In the genomic region with DNA sequence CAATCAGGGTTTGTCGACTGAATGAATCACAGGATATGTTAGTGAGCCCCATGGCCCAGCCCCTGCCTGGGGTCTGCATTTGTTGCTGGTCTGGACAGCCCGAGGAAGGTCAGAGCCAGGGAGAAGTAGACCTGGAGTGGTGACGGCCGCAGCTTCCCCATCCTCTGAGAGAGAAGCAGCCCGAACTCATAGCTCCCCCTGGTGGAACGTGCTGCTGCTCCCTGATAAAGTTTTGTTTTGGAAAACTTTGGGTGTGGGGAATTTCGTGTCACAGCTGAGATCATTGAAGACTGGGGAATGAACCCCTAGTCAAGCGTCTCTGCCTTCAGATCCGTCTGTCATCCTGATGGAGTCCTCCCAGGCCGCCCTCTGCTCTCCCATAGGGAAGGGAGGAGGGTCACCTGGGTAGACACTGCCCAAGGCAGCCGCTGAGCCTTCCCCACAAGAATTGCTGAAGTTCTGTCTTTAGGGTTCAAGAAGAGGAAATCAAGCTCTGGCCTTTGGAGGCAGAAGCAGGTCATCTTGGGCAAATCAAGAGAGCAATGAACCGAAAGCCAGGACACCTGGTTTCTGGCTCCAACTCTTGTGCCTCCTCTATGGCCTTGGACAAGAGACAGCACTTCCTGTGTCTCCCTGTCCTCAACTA, we compare ENCODE assay signal across 9 cellular contexts.
A peak's percentile ranks its signal among the peaks of the same experiment; 100 is the strongest.
DNase-seq lines count a peak whose midpoint lies in the region; ATAC-seq and TF ChIP-seq lines count a peak whose summit lies in the region.
"Had no signal": no experiment of that assay in that cellular context is flagged by ENCODE, and none has a peak within 500 bp of the region (broad histone marks: within the 10 kb centered on the region; RNA-seq: fewer than 3 reads in every experiment).

No MANE protein-coding gene starts in this region.

- intact Hi-C loops in sciatic nerve (cut with DNase I) = no loop called here

- POLR2A ChIA-PET in AG04449 (lab: Yijun Ruan, JAX) = no interaction called here

- peak; percentile 62 for ATAC-seq in sciatic nerve
- no peak for ATAC-seq in GM21360 (IDR thresholded peaks at IDR 0.05; ENCODE audit: unreplicated experiment)
- no peak for ATAC-seq in HG02610 (IDR thresholded peaks at IDR 0.05; ENCODE audit: unreplicated experiment)

- DNase-seq in AG04449 (ENCODE audit: low read depth, low spot score) (no peak), GM13976 (ENCODE audit: low spot score) (peak; percentile 55), SK-MEL-5 (ENCODE audit: low read depth, low spot score) (peak; percentile 63), glomerular visceral epithelial cell (ENCODE audit: extremely low spot score) (peak; percentile 6), sciatic nerve (ENCODE audit: low spot score) (no peak)
- no peak for DNase-seq in stimulated activated CD4-positive, alpha-beta T cell treated with anti-CD3 and anti-CD28 coated beads, Interleukin-1b, Interleukin-23, amount 100 ng/mL, for 48 hours

- in situ Hi-C loops in GM13976 (cut with MboI; ENCODE audit: low sequenced_read_pairs, unreplicated experiment) (no loop called here), SK-MEL-5 (cut with HindIII; ENCODE audit: low pct_unique_long_range_greater_than_20kb, low sequenced_read_pairs) (no loop called here)

- CTCF ChIA-PET in AG04449 (lab: Yijun Ruan, JAX) = interaction anchor here (0.8 to 11.7 kb wide), 36 partner anchors 9 to 269 kb away, joined by 3 to 177 read pairs (median 6); no protein-coding TSS in a partner anchor

- TF ChIP-seq CTCF in AG04449 (IDR thresholded peaks at IDR 0.05; ENCODE audit: insufficient read depth, low read length, missing control alignments) (peak; percentile 68), GM13976 (IDR thresholded peaks at IDR 0.05; ENCODE audit: borderline replicate concordance, control extremely low read depth, extremely low read depth, insufficient read depth, missing control alignments) (peak; percentile 47)

- no peak overlapping the region for H3K4me3 ChIP-seq in AG04449 (ENCODE audit: low read depth, low read length)
- H3K4me3 ChIP-seq: HAP-1 had no signal

Comparison
In these comparisons a context has a peak if more than half of its experiments do, and no peak if none do; other contexts are left out.
1. DNase-seq: peak in GM13976 (single experiment), SK-MEL-5 (single experiment) and glomerular visceral epithelial cell (single experiment); none in AG04449 (single experiment), sciatic nerve (single experiment) and stimulated activated CD4-positive, alpha-beta T cell treated with anti-CD3 and anti-CD28 coated beads, Interleukin-1b, Interleukin-23, amount 100 ng/mL, for 48 hours (single experiment).